In the genomic region with DNA sequence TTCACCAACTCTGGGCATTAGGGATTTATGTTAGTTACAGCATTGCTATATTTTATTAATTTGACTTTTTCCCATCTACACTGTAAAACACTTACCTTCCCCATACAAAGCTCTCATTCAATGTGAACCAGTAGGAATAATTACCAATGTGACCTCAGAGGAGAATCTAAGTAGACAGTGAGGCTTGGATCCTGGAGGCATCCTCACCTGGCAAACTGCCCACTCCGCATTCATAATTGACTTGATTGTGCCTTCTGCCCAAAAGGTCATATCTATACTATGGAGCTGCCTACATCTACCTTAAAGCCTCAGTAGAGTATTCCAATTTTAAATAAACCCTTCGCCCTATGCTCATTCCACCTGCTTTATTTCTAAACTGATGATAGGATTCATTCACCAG, we compare ENCODE assay signal across 23 cellular contexts. TPM values are rescaled to one million over a fixed set of nuclear protein-coding genes. Genes with fewer than 3 reads are reported as not detected.
"Had no signal": no experiment of that assay in that cellular context is flagged by ENCODE, and none has a peak within 500 bp of the region (broad histone marks: within the 10 kb centered on the region; RNA-seq: fewer than 3 reads in every experiment).

No MANE protein-coding gene starts in this region.

- ATAC-seq: activated naive CD4-positive, alpha-beta T cell treated with anti-CD3 and anti-CD28 coated beads, Interleukin-2, amount 50 U/mL, for 72 hours; activated naive CD8-positive, alpha-beta T cell treated with anti-CD3 and anti-CD28 coated beads, Interleukin-2, amount 50 U/mL, for 24 hours; activated T-cell treated with anti-CD3 and anti-CD28 coated beads, Interleukin-2, amount 50 U/mL, for 4 hours; T-cell had no signal

- DNase-seq: activated CD4-positive, alpha-beta memory T cell treated with anti-CD3 and anti-CD28 coated beads for 36 hours; activated CD4-positive, alpha-beta T cell treated with anti-CD3 and anti-CD28 coated beads, Interleukin-2, amount 10 ng/mL, durations not matched to agents 7 days and 5 days; activated CD4-positive, CD25-positive, alpha-beta regulatory T cell; activated CD8-positive, alpha-beta memory T cell treated with anti-CD3 and anti-CD28 coated beads for 24 hours; activated effector memory CD4-positive, alpha-beta T cell treated with anti-CD3 and anti-CD28 coated beads, Interleukin-2, amount 50 U/mL, for 16 hours; activated naive CD4-positive, alpha-beta T cell treated with Interleukin-2 at 50 U/mL for 16 hours; activated naive CD8-positive, alpha-beta T cell treated with anti-CD3 and anti-CD28 coated beads, Interleukin-2, amount 50 U/mL, for 24 hours; activated T-cell treated with anti-CD3 and anti-CD28 coated beads, Interleukin-2, amount 50 U/mL, for 4 hours; Karpas-422; MM.1S; NCI-H1105; NCI-H1436; NCI-H187 treated with DMSO at 0.1 percent for 48 hours; NCI-H2081 treated with DMSO at 0.1 percent for 48 hours; NCI-H510A; NCI-H526 treated with DMSO at 0.1 percent for 48 hours; SHP77; T-cell; T-helper 2 cell; T1000 had no signal

RNA-seq across cellular contexts. Expression of gene SCN1A, which starts 45.4 kb away (rescaled TPM):
- total RNA-seq: activated CD4-positive, alpha-beta memory T cell treated with anti-CD3 and anti-CD28 coated beads for 36 hours; activated CD4-positive, alpha-beta T cell treated with anti-CD3 and anti-CD28 coated beads, Interleukin-2, amount 10 ng/mL, durations not matched to agents 7 days and 5 days; activated naive CD4-positive, alpha-beta T cell treated with anti-CD3 and anti-CD28 coated beads, Interleukin-2, amount 50 U/mL, for 72 hours; activated T-cell treated with anti-CD3 and anti-CD28 coated beads, Interleukin-2, amount 50 U/mL, for 4 hours; astrocyte; SJSA1; T-cell had no signal
